ENCODE assay signal across 15 cellular contexts in genomic region chr10:123156091-123156490, GRCh38. TPM values are rescaled to one million over a fixed set of nuclear protein-coding genes. Genes with fewer than 3 reads are reported as not detected.
DNase-seq lines count a peak whose midpoint lies in the region; ATAC-seq and TF ChIP-seq lines count a peak whose summit lies in the region.
"Had no signal": no experiment of that assay in that cellular context is flagged by ENCODE, and none has a peak within 500 bp of the region (broad histone marks: within the 10 kb centered on the region; RNA-seq: fewer than 3 reads in every experiment).

No MANE protein-coding gene starts in this region.

- POLR2A ChIA-PET in T-cell (lab: Charles Lee) = interaction anchor here in 1 of 2 donors (0.6 to 1.0 kb wide), 3 partner anchors 10 to 1318 kb away, joined by 3 to 7 read pairs (median 3); no protein-coding TSS in a partner anchor

- H3K4me3 Mint-ChIP-seq in T-cell = peak overlapping the region; percentile 4 to 100 (median 13)

- H3K27ac Mint-ChIP-seq in T-cell = peak overlapping the region in 1 of 2 donors; percentile 24

- H3K4me1 ChIP-seq in tibial nerve = peaks cover 0 to 44% (median 18%) of the 10 kb centered on the region in 4 donors

- peaks cover 0 to 25% of the 10 kb centered on the region in 2 donors for H3K27me3 ChIP-seq in tibial nerve
- H3K27me3 ChIP-seq: vagina had no signal

- TF ChIP-seq EP300 in tibial nerve (IDR thresholded peaks at IDR 0.05) = no peak

- H3K4me3 ChIP-seq in AG10803 (ENCODE audit: low read length) (peak overlapping the region; percentile 97; the same call in 1 of the 2 replicates), GM12865 (ENCODE audit: low read depth, low read length) (peak overlapping the region; percentile 85), fibroblast of mammary gland (ENCODE audit: control insufficient read depth, low read depth, low read length) (peak overlapping the region; percentile 91), tibial nerve (no peak overlapping the region)

- H3K9me3 ChIP-seq in tibial nerve = no peaks in the 10 kb centered on the region
- H3K9me3 ChIP-seq: SJSA1, vagina had no signal

- H3K9me3 Mint-ChIP-seq in T-cell = no peaks in the 10 kb centered on the region

- H3K27ac ChIP-seq in tibial nerve = no peak overlapping the region
- H3K27ac ChIP-seq: vagina had no signal

- peaks cover 32% of the 10 kb centered on the region for H3K36me3 Mint-ChIP-seq in T-cell

- H3K36me3 ChIP-seq in tibial nerve = peaks cover 0 to 43% (median 8%) of the 10 kb centered on the region in 3 donors

- no peak for TF ChIP-seq POLR2A in tibial nerve (IDR thresholded peaks at IDR 0.05)

- CTCF ChIA-PET in T-cell (lab: Charles Lee) = no interaction called here

- DNase-seq in AG10803 (ENCODE audit: low read depth) (peak; percentile 39), GM12865 (ENCODE audit: low read depth) (no peak), T-cell (no peak), fibroblast of mammary gland (ENCODE audit: low read depth) (peak; percentile 45), NCI-H748 (lab: John Stamatoyannopoulos, UW; ENCODE audit: unreplicated experiment) (no peak), CD1c-positive myeloid dendritic cell (ENCODE audit: extremely low spot score) (no peak), tibial nerve (ENCODE audit: low spot score in 2 of 2) (no peak), SKM-1 (lab: John Stamatoyannopoulos, UW; ENCODE audit: unreplicated experiment) (no peak)
- DNase-seq: GDM1; midbrain; NCI-H1930; stimulated activated CD4-positive, alpha-beta T cell treated with anti-CD3 and anti-CD28 coated beads, Interleukin-2, amount 100 ng/mL, for 24 hours had no signal

- WGBS in tibial nerve, 2 donors = 86 to 89% methylated on average over 2 of the region's 2 CpGs

- TF ChIP-seq CTCF in AG10803 (conservative IDR thresholded peaks at IDR 0.05; ENCODE audit: low read length) = no peak
- TF ChIP-seq CTCF in GM12865 (IDR thresholded peaks at IDR 0.05; ENCODE audit: insufficient read depth, low read depth, low read length, missing control alignments) = no peak
- TF ChIP-seq CTCF in fibroblast of mammary gland (conservative IDR thresholded peaks at IDR 0.05; ENCODE audit: control insufficient read depth, insufficient read depth, low read depth, low read length) = no peak
- TF ChIP-seq CTCF in tibial nerve (IDR thresholded peaks at IDR 0.05) = no peak

- ATAC-seq in T-cell (replicated peaks in 1 of 4) = no peak

- H3K4me1 Mint-ChIP-seq in T-cell = peaks cover 80 to 83% (median 81%) of the 10 kb centered on the region in 3 donors

- H3K27me3 Mint-ChIP-seq in T-cell = peaks cover 0 to 12% of the 10 kb centered on the region in 2 donors

RNA-seq across cellular contexts. Expression of gene BUB3, which starts 1.9 kb away (rescaled TPM):
- 100 to 1,000 TPM; 116 to 139 (median 127) TPM for total RNA-seq in T-cell
- 100 to 1,000 TPM in 1 of 4 donors, 10 to 100 TPM in 3; 68.1 to 100 (median 73.4) TPM for total RNA-seq in tibial nerve

RNA-seq across cellular contexts. Expression of gene HMX2, which starts 8.2 kb away (rescaled TPM):
- not detected for total RNA-seq in T-cell
- total RNA-seq in tibial nerve = not detected
- total RNA-seq: fibroblast of villous mesenchyme, vagina had no signal

RNA-seq across cellular contexts. Expression of gene HMX3, which starts 20.3 kb away (rescaled TPM):
- under 1 TPM in 1 of 5 donors, not detected in 4; 0.33 TPM for total RNA-seq in T-cell
- not detected for total RNA-seq in tibial nerve
- total RNA-seq: fibroblast of villous mesenchyme, vagina had no signal

Comparison
In these comparisons a context has a peak if more than half of its experiments do, and no peak if none do; other contexts are left out.
1. DNase-seq: peak in AG10803 (single experiment) and fibroblast of mammary gland (single experiment); none in GM12865 (single experiment), T-cell (0 of 34), NCI-H748 (single experiment), CD1c-positive myeloid dendritic cell (single experiment), tibial nerve (0 of 2) and SKM-1 (single experiment).
2. H3K4me3 ChIP-seq: peak in AG10803 (single experiment), GM12865 (single experiment) and fibroblast of mammary gland (single experiment); none in tibial nerve (0 of 4).